ENCODE assay signal across 8 cellular contexts in the genomic region with DNA sequence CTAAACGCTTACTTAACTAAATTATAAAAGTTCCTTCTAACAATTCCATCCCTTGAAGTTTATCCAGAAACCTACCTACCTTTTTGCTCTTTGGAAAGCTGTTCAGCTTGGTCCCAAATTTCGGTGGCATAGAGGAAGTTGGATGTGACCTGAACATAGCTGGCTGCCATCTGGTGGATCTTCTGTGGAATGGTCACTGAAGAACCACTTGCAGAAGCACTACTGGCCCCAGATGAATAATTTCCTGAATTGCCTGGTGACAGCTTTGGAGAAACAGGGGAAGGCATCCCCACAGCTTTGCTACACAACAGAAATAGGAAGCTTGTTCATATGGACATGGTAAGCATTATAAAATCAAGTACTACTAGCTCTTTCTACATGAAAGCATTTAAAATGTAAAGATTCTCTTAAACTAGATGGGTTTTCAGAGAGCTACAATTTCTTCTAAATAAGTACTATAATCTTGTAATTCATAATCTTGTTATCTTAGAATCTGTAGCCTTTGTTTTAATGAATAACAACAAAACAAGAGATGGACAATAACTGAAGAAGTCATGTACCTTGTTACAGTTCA. TPM values are rescaled to one million over a fixed set of nuclear protein-coding genes. Genes with fewer than 3 reads are reported as not detected.
DNase-seq lines count a peak whose midpoint lies in the region; ATAC-seq, FAIRE-seq and TF ChIP-seq lines count a peak whose summit lies in the region.

No MANE protein-coding gene starts in this region.

- TF ChIP-seq EP300 in A549 (IDR thresholded peaks at IDR 0.05), result no peak

- peaks cover 37% of the 10 kb centered on the region for H3K36me3 Mint-ChIP-seq in chondrocyte (ENCODE audit: low read depth)

- no peak overlapping the region for H3K4me3 Mint-ChIP-seq in chondrocyte (ENCODE audit: unreplicated experiment)

- H3K4me1 ChIP-seq in A549 (no peaks in the 10 kb centered on the region), left lung (no peaks in the 10 kb centered on the region), tibial artery (no peaks in the 10 kb centered on the region)

- H3K4me1 Mint-ChIP-seq in chondrocyte (ENCODE audit: low read depth), result peaks cover 3% of the 10 kb centered on the region

- POLR2A ChIA-PET in A549 (lab: Yijun Ruan, JAX), result no interaction called here

- H3K9me3 ChIP-seq in A549, result no peaks in the 10 kb centered on the region
- no peaks in the 10 kb centered on the region for H3K9me3 ChIP-seq in left lung
- H3K9me3 ChIP-seq in tibial artery, result no peaks in the 10 kb centered on the region

- H3K27me3 ChIP-seq in left lung (no peaks in the 10 kb centered on the region), tibial artery (no peaks in the 10 kb centered on the region)

- H3K4me3 ChIP-seq in A549 (no peak overlapping the region), left lung (no peak overlapping the region), tibial artery (no peak overlapping the region)
- H3K4me3 ChIP-seq in Jurkat, Clone E6-1 (ENCODE audit: low read length), result no peak overlapping the region

- no peak overlapping the region for H3K27ac ChIP-seq in A549
- no peak overlapping the region for H3K27ac ChIP-seq in left lung
- H3K27ac ChIP-seq in tibial artery, result no peak overlapping the region

- CTCF ChIA-PET in A549 (lab: Yijun Ruan, JAX), result interaction anchor here (0.6 to 5.1 kb wide), 24 partner anchors 9 to 503 kb away, joined by 3 to 48 read pairs (median 4); partner anchors contain the start of genes GDF9, LEAP2, SHROOM1 and UQCRQ

- no peak overlapping the region for H3K27ac Mint-ChIP-seq in chondrocyte (ENCODE audit: unreplicated experiment)

- FAIRE-seq in A549 (lab: Jason Lieb, UNC), result no peak

- intact Hi-C loops in left lung (cut with DNase I) (no loop called here), tibial artery (cut with DNase I; ENCODE audit: low total_unique reads) (no loop called here)

- TF ChIP-seq CTCF in A549 (IDR thresholded peaks at IDR 0.05) (peak; percentile 69), chondrocyte (IDR thresholded peaks at IDR 0.05) (peak; percentile 85), left lung (IDR thresholded peaks at IDR 0.05) (peak; percentile 39 to 72), tibial artery (IDR thresholded peaks at IDR 0.05) (peak; percentile 54 to 57)

- H3K36me3 ChIP-seq in left lung, result peaks cover 0 to 95% of the 10 kb centered on the region in 2 donors
- H3K36me3 ChIP-seq in tibial artery, result peaks cover 78 to 93% (median 81%) of the 10 kb centered on the region in 3 donors

- TF ChIP-seq RAD21 in A549 (conservative IDR thresholded peaks at IDR 0.05 in 1 of 2, IDR thresholded peaks at IDR 0.05 in 1 of 2), result peak; percentile 54; a peak in 4 of 5 replicates

- peak; percentile 60 to 80 for DNase-seq in A549 (ENCODE audit: low read depth in 1 of 2, low spot score in 1 of 2)
- DNase-seq in GM04504 (ENCODE audit: low read depth), result peak; percentile 52
- DNase-seq in Jurkat, Clone E6-1 (ENCODE audit: low read depth, low spot score), result peak; percentile 29
- peak; percentile 28 for DNase-seq in SIG-M5 (lab: John Stamatoyannopoulos, UW)
- DNase-seq in chondrocyte (ENCODE audit: low spot score), result no peak
- peak in 1 of 2 donors; percentile 43 for DNase-seq in left lung
- DNase-seq in tibial artery, result peak in 1 of 2 donors; percentile 46

- no peaks in the 10 kb centered on the region for H3K9me3 Mint-ChIP-seq in chondrocyte (ENCODE audit: low read depth)

- ATAC-seq in A549, result peak; percentile 97 to 99
- peak; percentile 95 for ATAC-seq in left lung
- no peak for ATAC-seq in GM21381 (IDR thresholded peaks at IDR 0.05; ENCODE audit: unreplicated experiment)

- TF ChIP-seq POLR2A in A549 (IDR thresholded peaks at IDR 0.05; ENCODE audit: low read length), result no peak

- WGBS in A549 (ENCODE audit: missing lambda C conversion rate), result 3% methylated on average over 2 of the region's 2 CpGs

- H3K27me3 Mint-ChIP-seq in chondrocyte (ENCODE audit: low read depth), result no peaks in the 10 kb centered on the region

- no peak overlapping the region for H3K4me2 ChIP-seq in A549

TF ChIP-seq in A549, 52 proteins besides CTCF, POLR2A, EP300 and RAD21:
- no peak for TF ChIP-seq BHLHE40 (IDR thresholded peaks at IDR 0.05; ENCODE audit: low read depth, low read length)
- no peak for TF ChIP-seq TP53 (CRISPR knock-in tag; IDR thresholded peaks at IDR 0.05)
- TF ChIP-seq HEYL (CRISPR knock-in tag; IDR thresholded peaks at IDR 0.05), result no peak
- no peak for TF ChIP-seq CHD4 (IDR thresholded peaks at IDR 0.05; ENCODE audit: borderline replicate concordance)
- no peak for TF ChIP-seq ATOH8 (CRISPR knock-in tag; IDR thresholded peaks at IDR 0.05; ENCODE audit: low read depth)
- peak; percentile 69 for TF ChIP-seq SMC3 (IDR thresholded peaks at IDR 0.05)

RNA-seq across cellular contexts. Expression of gene LEAP2, which starts 9.9 kb away (rescaled TPM):
- polyA plus RNA-seq in A549 (2011; rRNA removed) (4.1 and 4.8 TPM in 2 replicates), A549 (2017; fragmentation: RNase III; extraction: RNeasy Plus Mini Kit Qiagen cat#74134 plus additional on column Dnase treatment) (1.6 to 2.1 TPM (median 2.0 TPM) in 3 replicates)
- polyA plus RNA-seq in A549 (2012; cell fraction: cytosol; rRNA removed), result 0.76 and 0.95 TPM in 2 replicates
- polyA plus RNA-seq in A549 (2012; cell fraction: nucleus; rRNA removed), result 2.8 and 3.7 TPM in 2 replicates
- polyA minus RNA-seq in A549 (2011; rRNA and poly(A)+ RNA removed), result 1.6 and 2.5 TPM in 2 replicates
- polyA plus RNA-seq in Jurkat, Clone E6-1 (2012; ENCODE audit: insufficient read depth, insufficient read length), result 3.3 TPM
- total RNA-seq in chondrocyte (0.35 to 0.72 TPM (median 0.60 TPM) in 3 replicates), left lung (1 to 10 TPM; 1.2 to 1.9 TPM)

RNA-seq across cellular contexts. Expression of gene UQCRQ, which starts 16.9 kb away (rescaled TPM):
- polyA plus RNA-seq in A549 (2011; rRNA removed) (497 and 500 TPM in 2 replicates), A549 (2017; fragmentation: RNase III; extraction: RNeasy Plus Mini Kit Qiagen cat#74134 plus additional on column Dnase treatment) (424 to 448 TPM (median 441 TPM) in 3 replicates)
- 596 and 681 TPM in 2 replicates for polyA plus RNA-seq in A549 (2012; cell fraction: cytosol; rRNA removed)
- 231 and 239 TPM in 2 replicates for polyA plus RNA-seq in A549 (2012; cell fraction: nucleus; rRNA removed)
- polyA minus RNA-seq in A549 (2011; rRNA and poly(A)+ RNA removed), result 25.3 and 26.6 TPM in 2 replicates
- 592 TPM for polyA plus RNA-seq in Jurkat, Clone E6-1 (2012; ENCODE audit: insufficient read depth, insufficient read length)
- total RNA-seq in chondrocyte (378 to 436 TPM (median 403 TPM) in 3 replicates), left lung (100 to 1,000 TPM; 386 to 507 TPM)

RNA-seq across cellular contexts. Expression of gene GDF9, which starts 17.1 kb away (rescaled TPM):
- polyA plus RNA-seq in A549 (2011; rRNA removed) (0.83 and 0.85 TPM in 2 replicates), A549 (2017; fragmentation: RNase III; extraction: RNeasy Plus Mini Kit Qiagen cat#74134 plus additional on column Dnase treatment) (0.25 to 0.49 TPM (median 0.37 TPM) in 3 replicates)
- polyA plus RNA-seq in A549 (2012; cell fraction: cytosol; rRNA removed), result 0.24 and 0.31 TPM in 2 replicates
- 0.28 and 0.54 TPM in 2 replicates for polyA plus RNA-seq in A549 (2012; cell fraction: nucleus; rRNA removed)
- polyA minus RNA-seq in A549 (2011; rRNA and poly(A)+ RNA removed), result 0.25 and 0.34 TPM in 2 replicates
- polyA plus RNA-seq in Jurkat, Clone E6-1 (2012; ENCODE audit: insufficient read depth, insufficient read length), result 2.5 TPM
- total RNA-seq in chondrocyte (0.29 to 0.38 TPM (median 0.30 TPM) in 3 replicates), left lung (under 1 TPM; 0.26 to 0.39 TPM)

RNA-seq across cellular contexts. Expression of gene SHROOM1, which starts 52.9 kb away (rescaled TPM):
- polyA plus RNA-seq in A549 (2011; rRNA removed) (3.5 and 4.5 TPM in 2 replicates), A549 (2017; fragmentation: RNase III; extraction: RNeasy Plus Mini Kit Qiagen cat#74134 plus additional on column Dnase treatment) (5.4 to 7.2 TPM (median 6.0 TPM) in 3 replicates)
- 7.9 and 10.9 TPM in 2 replicates for polyA plus RNA-seq in A549 (2012; cell fraction: cytosol; rRNA removed)
- 23.3 and 37.8 TPM in 2 replicates for polyA plus RNA-seq in A549 (2012; cell fraction: nucleus; rRNA removed)
- 4.6 and 5.0 TPM in 2 replicates for polyA minus RNA-seq in A549 (2011; rRNA and poly(A)+ RNA removed)
- 2.5 TPM for polyA plus RNA-seq in Jurkat, Clone E6-1 (2012; ENCODE audit: insufficient read depth, insufficient read length)
- total RNA-seq in chondrocyte (6.5 to 7.7 TPM (median 7.6 TPM) in 3 replicates), left lung (10 to 100 TPM; 15.8 to 20.6 TPM)
